1 cellular context compared by ENCODE assay signal in genomic region chr2:8573234-8573941, GRCh38.
TF ChIP-seq lines count a peak whose summit lies in the region.

No MANE protein-coding gene starts in this region.

TF ChIP-seq in HepG2, 621 proteins besides CTCF, POLR2A, EP300 and RAD21 (continued from another document and continues in another):
- TF ChIP-seq CEBPB (IDR thresholded peaks at IDR 0.05; ENCODE audit: borderline replicate concordance, low read depth, low read length), result peak; percentile 10; the same call in 1 of the 2 replicates
- TF ChIP-seq, protein P1, sequence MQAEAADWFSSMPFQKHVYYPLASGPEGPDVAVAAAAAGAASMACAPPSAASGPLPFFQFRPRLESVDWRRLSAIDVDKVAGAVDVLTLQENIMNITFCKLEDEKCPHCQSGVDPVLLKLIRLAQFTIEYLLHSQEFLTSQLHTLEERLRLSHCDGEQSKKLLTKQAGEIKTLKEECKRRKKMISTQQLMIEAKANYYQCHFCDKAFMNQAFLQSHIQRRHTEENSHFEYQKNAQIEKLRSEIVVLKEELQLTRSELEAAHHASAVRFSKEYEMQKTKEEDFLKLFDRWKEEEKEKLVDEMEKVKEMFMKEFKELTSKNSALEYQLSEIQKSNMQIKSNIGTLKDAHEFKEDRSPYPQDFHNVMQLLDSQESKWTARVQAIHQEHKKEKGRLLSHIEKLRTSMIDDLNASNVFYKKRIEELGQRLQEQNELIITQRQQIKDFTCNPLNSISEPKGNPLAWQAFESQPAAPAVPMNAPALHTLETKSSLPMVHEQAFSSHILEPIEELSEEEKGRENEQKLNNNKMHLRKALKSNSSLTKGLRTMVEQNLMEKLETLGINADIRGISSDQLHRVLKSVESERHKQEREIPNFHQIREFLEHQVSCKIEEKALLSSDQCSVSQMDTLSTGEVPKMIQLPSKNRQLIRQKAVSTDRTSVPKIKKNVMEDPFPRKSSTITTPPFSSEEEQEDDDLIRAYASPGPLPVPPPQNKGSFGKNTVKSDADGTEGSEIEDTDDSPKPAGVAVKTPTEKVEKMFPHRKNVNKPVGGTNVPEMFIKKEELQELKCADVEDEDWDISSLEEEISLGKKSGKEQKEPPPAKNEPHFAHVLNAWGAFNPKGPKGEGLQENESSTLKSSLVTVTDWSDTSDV (CRISPR knock-in tag; IDR thresholded peaks at IDR 0.05), result no peak
- TF ChIP-seq MATR3 (CRISPR knock-in tag; IDR thresholded peaks at IDR 0.05), result no peak
- no peak for TF ChIP-seq ZNF775 (CRISPR knock-in tag; IDR thresholded peaks at IDR 0.05; ENCODE audit: borderline replicate concordance)
- no peak; the same call in 1 of the 2 replicates for TF ChIP-seq KAT7 (CRISPR knock-in tag; IDR thresholded peaks at IDR 0.05; ENCODE audit: borderline replicate concordance)
- TF ChIP-seq TBL1XR1 (IDR thresholded peaks at IDR 0.05; ENCODE audit: borderline replicate concordance, low read length, partially characterized antibody), result peak; percentile 3
- TF ChIP-seq ZNF574 (CRISPR knock-in tag; IDR thresholded peaks at IDR 0.05), result peak; percentile 30
- no peak for TF ChIP-seq ZNF605 (CRISPR knock-in tag; IDR thresholded peaks at IDR 0.05)
- TF ChIP-seq TBX2 (CRISPR knock-in tag; IDR thresholded peaks at IDR 0.05; ENCODE audit: borderline replicate concordance), result peak; percentile 36; the same call in 1 of the 2 replicates
- TF ChIP-seq ZNF326 (CRISPR knock-in tag; IDR thresholded peaks at IDR 0.05; ENCODE audit: borderline replicate concordance), result no peak
- TF ChIP-seq PRMT3 (CRISPR knock-in tag; IDR thresholded peaks at IDR 0.05; ENCODE audit: borderline replicate concordance, low read depth), result 0 out of 2 replicates have a peak, but pooled peaks have one; percentile 78
- TF ChIP-seq MLXIP (CRISPR knock-in tag; IDR thresholded peaks at IDR 0.05; ENCODE audit: borderline replicate concordance), result no peak
- no peak for TF ChIP-seq ARNTL (CRISPR knock-in tag; IDR thresholded peaks at IDR 0.05)
- TF ChIP-seq ZSCAN31 (CRISPR knock-in tag; IDR thresholded peaks at IDR 0.05; ENCODE audit: low read depth), result no peak
- TF ChIP-seq NFKBIZ (CRISPR knock-in tag; IDR thresholded peaks at IDR 0.05), result no peak
- no peak for TF ChIP-seq RERE (CRISPR knock-in tag; IDR thresholded peaks at IDR 0.05; ENCODE audit: low read depth)
- peak; percentile 31; the same call in 1 of the 2 replicates for TF ChIP-seq ZFY (CRISPR knock-in tag; IDR thresholded peaks at IDR 0.05)
- no peak for TF ChIP-seq ZNF207 (IDR thresholded peaks at IDR 0.05; ENCODE audit: borderline replicate concordance)
- no peak for TF ChIP-seq ZNF644 (CRISPR knock-in tag; IDR thresholded peaks at IDR 0.05; ENCODE audit: low read depth)
- no peak for TF ChIP-seq FOSL1 (CRISPR knock-in tag; IDR thresholded peaks at IDR 0.05; ENCODE audit: borderline replicate concordance)
- no peak for TF ChIP-seq ZNF329 (CRISPR knock-in tag; IDR thresholded peaks at IDR 0.05; ENCODE audit: low read depth)
- TF ChIP-seq ZNF878 (CRISPR knock-in tag; IDR thresholded peaks at IDR 0.05), result no peak; the same call in 1 of the 2 replicates
- TF ChIP-seq LCORL (IDR thresholded peaks at IDR 0.05), result no peak
- no peak for TF ChIP-seq LCORL (CRISPR knock-in tag; IDR thresholded peaks at IDR 0.05)
- TF ChIP-seq, protein P2, sequence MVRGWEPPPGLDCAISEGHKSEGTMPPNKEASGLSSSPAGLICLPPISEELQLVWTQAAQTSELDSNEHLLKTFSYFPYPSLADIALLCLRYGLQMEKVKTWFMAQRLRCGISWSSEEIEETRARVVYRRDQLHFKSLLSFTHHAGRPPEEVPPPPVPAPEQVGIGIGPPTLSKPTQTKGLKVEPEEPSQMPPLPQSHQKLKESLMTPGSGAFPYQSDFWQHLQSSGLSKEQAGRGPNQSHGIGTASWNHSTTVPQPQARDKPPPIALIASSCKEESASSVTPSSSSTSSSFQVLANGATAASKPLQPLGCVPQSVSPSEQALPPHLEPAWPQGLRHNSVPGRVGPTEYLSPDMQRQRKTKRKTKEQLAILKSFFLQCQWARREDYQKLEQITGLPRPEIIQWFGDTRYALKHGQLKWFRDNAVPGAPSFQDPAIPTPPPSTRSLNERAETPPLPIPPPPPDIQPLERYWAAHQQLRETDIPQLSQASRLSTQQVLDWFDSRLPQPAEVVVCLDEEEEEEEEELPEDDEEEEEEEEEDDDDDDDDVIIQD (CRISPR knock-in tag; IDR thresholded peaks at IDR 0.05; ENCODE audit: low read depth), result no peak
- TF ChIP-seq PHF21A (CRISPR knock-in tag; IDR thresholded peaks at IDR 0.05), result 0 out of 2 replicates have a peak, but pooled peaks have one; percentile 20
- no peak for TF ChIP-seq SRSF1 (optimal IDR thresholded peaks at IDR 0.05; ENCODE audit: low read depth, low read length)
- TF ChIP-seq ARID5B (CRISPR knock-in tag; IDR thresholded peaks at IDR 0.05), result no peak; the same call in 1 of the 2 replicates
- TF ChIP-seq NFAT5 (CRISPR knock-in tag; IDR thresholded peaks at IDR 0.05), result no peak
